ENCODE assay signal across 18 cellular contexts in genomic region chr11:120233207-120233803, GRCh38. TPM values are rescaled to one million over a fixed set of nuclear protein-coding genes. Genes with fewer than 3 reads are reported as not detected.
"Had no signal": no experiment of that assay in that cellular context is flagged by ENCODE, and none has a peak within 500 bp of the region (broad histone marks: within the 10 kb centered on the region; RNA-seq: fewer than 3 reads in every experiment).

No MANE protein-coding gene starts in this region.

- FAIRE-seq: astrocyte had no signal

- ATAC-seq: activated CD8-positive, alpha-beta memory T cell treated with anti-CD3 and anti-CD28 coated beads, Interleukin-2, amount 10 ng/mL, durations not matched to agents 7 days and 5 days had no signal

- DNase-seq: activated CD4-positive, alpha-beta T cell treated with anti-CD3 and anti-CD28 coated beads for 1 hour; activated CD4-positive, alpha-beta T cell treated with anti-CD3 and anti-CD28 coated beads, Interleukin-2, amount 10 ng/mL, durations not matched to agents 24 days and 14 days; activated CD4-positive, alpha-beta T cell treated with anti-CD3 and anti-CD28 coated beads, Interleukin-2, amount 50 U/mL, for 48 hours; activated CD8-positive, alpha-beta memory T cell treated with anti-CD3 and anti-CD28 coated beads, Interleukin-2, amount 10 ng/mL, durations not matched to agents 7 days and 5 days; activated gamma-delta T cell; activated naive CD4-positive, alpha-beta T cell treated with anti-CD3 and anti-CD28 coated beads for 36 hours; activated T-cell treated with anti-CD3 and anti-CD28 coated beads, Interleukin-2, amount 50 U/mL, for 24 hours; amygdala; NCI-H1092; NCI-H1417; NCI-H2029; NCI-H446; NCI-H524; SHP77 treated with DMSO at 0.1 percent for 48 hours had no signal

- H3K27ac ChIP-seq: KMS-11 had no signal

- H3K4me2 ChIP-seq: KMS-11 had no signal

- H3K9ac ChIP-seq: KMS-11 had no signal

RNA-seq across cellular contexts. Expression of gene POU2F3, which starts 6.6 kb away (rescaled TPM):
- total RNA-seq: activated CD4-positive, alpha-beta T cell treated with anti-CD3 and anti-CD28 coated beads, Interleukin-2, amount 10 ng/mL, durations not matched to agents 24 days and 14 days; activated CD8-positive, alpha-beta memory T cell treated with anti-CD3 and anti-CD28 coated beads, Interleukin-2, amount 10 ng/mL, durations not matched to agents 7 days and 5 days; activated naive CD4-positive, alpha-beta T cell treated with anti-CD3 and anti-CD28 coated beads for 36 hours; MCF 10A; SK-MEL-5 had no signal
